Comparison of ENCODE assay signal across 9 cellular contexts in the genomic region with DNA sequence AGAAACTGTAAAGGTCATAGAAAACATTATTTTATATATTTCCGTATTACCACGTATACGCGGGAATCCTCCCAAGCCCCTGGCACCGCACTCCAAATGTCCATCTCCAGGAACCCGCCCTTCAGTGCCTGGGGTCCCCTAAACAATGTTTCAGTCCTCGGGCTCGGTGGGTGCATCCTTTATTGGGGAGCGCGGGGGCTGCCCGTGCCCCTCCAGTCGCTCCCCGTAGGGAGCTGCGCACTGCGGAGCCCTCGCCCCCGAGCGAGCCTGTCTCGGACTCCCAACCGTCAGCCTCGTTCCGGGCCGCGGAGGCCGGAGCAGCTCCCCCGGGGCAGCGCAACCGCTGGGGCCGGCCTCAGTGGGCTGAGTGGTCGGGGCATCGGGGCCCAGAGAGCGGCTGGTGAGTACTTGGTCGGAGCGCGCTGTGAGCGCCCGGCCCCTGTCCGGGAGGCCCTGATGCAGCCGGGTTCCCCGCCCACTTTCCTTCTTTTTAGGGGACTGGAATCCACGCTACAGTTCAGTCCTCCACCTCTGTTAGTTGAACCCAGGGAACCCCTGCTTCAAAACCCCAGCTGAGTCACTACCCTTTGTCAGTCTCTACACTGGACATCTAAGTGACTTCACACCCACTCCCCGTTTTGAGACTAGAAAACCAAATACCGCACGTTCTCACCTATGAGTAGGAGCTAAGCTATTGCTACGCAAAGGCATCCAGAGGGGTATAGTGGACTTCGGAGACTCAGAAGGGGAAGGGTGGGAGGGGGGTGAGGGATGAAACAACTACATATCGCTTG. TPM values are rescaled to one million over a fixed set of nuclear protein-coding genes. Genes with fewer than 3 reads are reported as not detected.
DNase-seq lines count a peak whose midpoint lies in the region; ATAC-seq, FAIRE-seq and TF ChIP-seq lines count a peak whose summit lies in the region.
"Had no signal": no experiment of that assay in that cellular context is flagged by ENCODE, and none has a peak within 500 bp of the region (broad histone marks: within the 10 kb centered on the region; RNA-seq: fewer than 3 reads in every experiment).

A gene with protein sequence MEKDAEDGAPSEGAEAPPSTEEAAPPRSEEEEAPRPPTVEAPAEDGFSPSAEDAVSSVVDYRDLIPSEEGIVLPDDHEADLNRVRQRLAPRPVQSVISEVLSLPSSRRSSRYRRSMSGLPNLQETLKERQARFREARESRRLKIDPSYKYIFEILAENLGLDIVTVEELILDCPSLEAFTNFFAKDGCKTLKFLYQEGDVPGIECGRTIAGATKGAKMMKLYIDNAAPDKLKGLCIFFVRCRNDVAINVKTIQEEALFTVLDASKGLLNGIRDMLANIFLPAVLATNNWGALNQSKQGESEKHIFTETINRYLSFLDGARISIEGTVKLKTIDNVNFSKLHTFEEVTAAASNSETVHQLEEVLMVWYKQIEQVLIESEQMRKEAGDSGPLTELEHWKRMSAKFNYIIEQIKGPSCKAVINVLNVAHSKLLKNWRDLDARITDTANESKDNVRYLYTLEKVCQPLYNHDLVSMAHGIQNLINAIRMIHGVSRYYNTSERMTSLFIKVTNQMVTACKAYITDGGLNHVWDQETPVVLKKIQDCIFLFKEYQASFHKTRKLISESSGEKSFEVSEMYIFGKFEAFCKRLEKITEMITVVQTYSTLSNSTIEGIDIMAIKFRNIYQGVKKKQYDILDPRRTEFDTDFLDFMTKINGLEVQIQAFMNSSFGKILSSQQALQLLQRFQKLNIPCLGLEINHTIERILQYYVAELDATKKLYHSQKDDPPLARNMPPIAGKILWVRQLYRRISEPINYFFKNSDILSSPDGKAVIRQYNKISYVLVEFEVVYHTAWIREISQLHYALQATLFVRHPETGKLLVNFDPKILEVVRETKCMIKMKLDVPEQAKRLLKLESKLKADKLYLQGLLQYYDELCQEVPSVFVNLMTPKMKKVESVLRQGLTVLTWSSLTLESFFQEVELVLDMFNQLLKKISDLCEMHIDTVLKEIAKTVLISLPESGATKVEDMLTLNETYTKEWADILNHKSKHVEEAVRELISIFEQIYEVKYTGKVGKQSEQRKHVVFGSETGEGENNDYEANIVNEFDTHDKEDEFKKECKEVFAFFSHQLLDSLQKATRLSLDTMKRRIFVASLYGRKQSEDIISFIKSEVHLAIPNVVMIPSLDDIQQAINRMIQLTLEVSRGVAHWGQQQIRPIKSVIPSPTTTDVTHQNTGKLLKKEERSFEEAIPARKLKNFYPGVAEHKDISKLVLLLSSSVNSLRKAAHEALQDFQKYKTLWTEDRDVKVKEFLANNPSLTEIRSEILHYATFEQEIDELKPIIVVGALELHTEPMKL (N-terminal part only) (plus strand): TSS at position 296 of the 794 bp plus-strand sequence. CDS start 7,499 bp downstream, outside the sequence.

- H3K27ac ChIP-seq in kidney (ENCODE audit: low read depth in 2 of 2, low read length in 2 of 2) (no peak within 1 kb of the TSS), testis (no peak within 1 kb of the TSS)

- no peak for FAIRE-seq in kidney (lab: Jason Lieb, UNC)

- H3K9ac ChIP-seq in adipocyte (ENCODE audit: low read length) (peak within 1 kb of the TSS; percentile 36), kidney (ENCODE audit: low read length in 2 of 2) (no peak within 1 kb of the TSS)

- H3K36me3 ChIP-seq in adipocyte (ENCODE audit: control insufficient read depth, insufficient read depth, low read length, severe bottlenecking) (no peaks in the 10 kb centered on the region), kidney (ENCODE audit: control insufficient read depth in 1 of 2, insufficient read depth in 2 of 2, low read length in 2 of 2) (no peaks in the 10 kb centered on the region), testis (ENCODE audit: low read depth, missing control alignments) (no peaks in the 10 kb centered on the region)

- TF ChIP-seq CTCF in kidney (IDR thresholded peaks at IDR 0.05; ENCODE audit: borderline replicate concordance, extremely low read depth, insufficient read depth) (no peak), testis (IDR thresholded peaks at IDR 0.05) (no peak)

- no peak for ATAC-seq in GM21528 (IDR thresholded peaks at IDR 0.05; ENCODE audit: low FRiP score, unreplicated experiment)

- peak; percentile 1 for DNase-seq in activated gamma-delta T cell treated with anti-CD3 and anti-CD28 coated beads, Interleukin-2, amount 50 U/mL, for 16 hours (ENCODE audit: low read depth)
- DNase-seq in activated gamma-delta T cell (lab: John Stamatoyannopoulos, UW) (no peak), adipocyte (ENCODE audit: low read depth) (peak; percentile 47), kidney (peak; percentile 70), testis (peak; percentile 19), glomerular visceral epithelial cell (ENCODE audit: extremely low spot score) (no peak), NCI-H1092 treated with DMSO at 0.1 percent for 48 hours (lab: John Stamatoyannopoulos, UW) (no peak)
- DNase-seq: NCI-H524 had no signal

- no peak for TF ChIP-seq POLR2A in testis (IDR thresholded peaks at IDR 0.05)

- H3K9me3 ChIP-seq in adipocyte (ENCODE audit: control insufficient read depth, low read length) (peaks cover 8% of the 10 kb centered on the region), kidney (ENCODE audit: control insufficient read depth in 1 of 2, low read length in 2 of 2) (no peaks in the 10 kb centered on the region), testis (no peaks in the 10 kb centered on the region)

- H3K4me1 ChIP-seq in adipocyte (ENCODE audit: control insufficient read depth, insufficient read depth, low read length), result no peaks in the 10 kb centered on the region
- no peaks in the 10 kb centered on the region for H3K4me1 ChIP-seq in kidney (ENCODE audit: control insufficient read depth in 1 of 2, insufficient read depth in 1 of 2, low read depth in 1 of 2, low read length in 2 of 2)
- no peaks in the 10 kb centered on the region for H3K4me1 ChIP-seq in testis

- WGBS in testis, 2 donors, result 14 to 18% methylated on average over 22 to 47 of the region's 47 CpGs

- peak within 1 kb of the TSS; percentile 70 for H3K4me3 ChIP-seq in adipocyte (ENCODE audit: low read length)
- H3K4me3 ChIP-seq in kidney (ENCODE audit: low read length in 2 of 2), result no peak within 1 kb of the TSS
- H3K4me3 ChIP-seq in testis, result peak within 1 kb of the TSS; percentile 38 to 49

- H3K27me3 ChIP-seq in adipocyte (replicated peaks; ENCODE audit: control insufficient read depth, insufficient read depth, low read length) (peaks cover 30% of the 10 kb centered on the region), testis (no peaks in the 10 kb centered on the region)

- intact Hi-C loops in kidney (cut with DNase I), result no loop called here
- intact Hi-C loops in testis (cut with DNase I; ENCODE audit: low total_unique reads), result no loop called here

RNA-seq across cellular contexts. Expression of the gene that starts here (rescaled TPM):
- total RNA-seq in kidney (0.50 TPM), testis (10 to 100 TPM; 17.2 to 23.7 TPM)
- polyA plus RNA-seq in kidney (ENCODE audit: insufficient read depth, low read depth, low replicate concordance) (not detected), testis (ENCODE audit: insufficient read depth, low read depth, low replicate concordance) (19.0 TPM)

Comparison
In these comparisons a context has a peak if more than half of its experiments do, and no peak if none do; other contexts are left out.
1. RNA of the gene that starts here (total RNA-seq): 17.2 to 23.7 TPM in testis; 0.50 TPM in kidney (single experiment); every median in the first group is over 10 times any median in the second.
2. RNA of the gene that starts here (polyA plus RNA-seq): 19.0 TPM in testis (single experiment); not detected in kidney (single experiment); every median in the first group is over 10 times any median in the second.
3. DNase-seq: peak in activated gamma-delta T cell treated with anti-CD3 and anti-CD28 coated beads, Interleukin-2, amount 50 U/mL, for 16 hours (single experiment), adipocyte (single experiment) and testis (single experiment); none in activated gamma-delta T cell (single experiment), glomerular visceral epithelial cell (single experiment) and NCI-H1092 treated with DMSO at 0.1 percent for 48 hours (single experiment).
4. Peak in DNase-seq in kidney; RNA of the gene not detected or under 1 TPM.
5. H3K4me3 ChIP-seq: peak in adipocyte (single experiment) and testis (2 of 2); none in kidney (0 of 2).